22 cellular contexts compared by ENCODE assay signal in genomic region chr5:142810891-142811290, GRCh38.
"Had no signal": no experiment of that assay in that cellular context is flagged by ENCODE, and none has a peak within 500 bp of the region (broad histone marks: within the 10 kb centered on the region; RNA-seq: fewer than 3 reads in every experiment).

No MANE protein-coding gene starts in this region.

- DNase-seq: activated B cell treated with CpG ODN at 0.5 μM for 24 hours; activated CD4-positive, alpha-beta T cell treated with anti-CD3 and anti-CD28 coated beads, Interleukin-2, amount 10 ng/mL, durations not matched to agents 24 days and 14 days; activated CD8-positive, alpha-beta memory T cell treated with anti-CD3 and anti-CD28 coated beads for 24 hours; activated naive CD8-positive, alpha-beta T cell treated with anti-CD3 and anti-CD28 coated beads for 36 hours; body of pancreas; central memory CD4-positive, alpha-beta T cell; effector memory CD4-positive, alpha-beta T cell; mucosa of descending colon; psoas muscle; SIG-M5; sigmoid colon; stimulated activated CD4-positive, alpha-beta T cell treated with anti-CD3 and anti-CD28 coated beads, Interleukin-12 subunit alpha, Interleukin-12 subunit beta, amount 100 ng/mL, for 4 hours; stimulated activated CD4-positive, alpha-beta T cell treated with anti-CD3 and anti-CD28 coated beads, Interleukin-2, amount 100 ng/mL, for 24 hours; T-helper 2 cell; transverse colon had no signal

- H3K27ac ChIP-seq: body of pancreas, epithelial cell of prostate, psoas muscle, sigmoid colon had no signal

- H3K27me3 ChIP-seq: body of pancreas, sigmoid colon, transverse colon had no signal

- H3K36me3 Mint-ChIP-seq: natural killer cell treated with Interleukin-12 subunit alpha and Interleukin-12 subunit beta and Interleukin-15 and Interleukin-18, amount 100 ng/mL, for 72 hours had no signal

- H3K4me3 ChIP-seq: body of pancreas, mucosa of descending colon, psoas muscle, sigmoid colon, transverse colon had no signal

- H3K27ac Mint-ChIP-seq: activated B cell treated with CpG ODN at 0.5 μM for 24 hours; activated CD4-positive, alpha-beta T cell treated with anti-CD3 and anti-CD28 coated beads, Interleukin-2, amount 10 ng/mL, durations not matched to agents 24 days and 14 days; activated naive CD8-positive, alpha-beta T cell treated with anti-CD3 and anti-CD28 coated beads for 36 hours; activated T-helper 1 cell treated with anti-CD3 and anti-CD28 coated beads, Interleukin-12 subunit alpha, Interleukin-12 subunit beta, Interleukin-2, Interleukin-4 antibody, amounts not matched to agents 30 ng/mL and 10 ng/mL and 1 ng/mL, durations not matched to agents 14 hours and 24 hours and 36 hours; memory B cell had no signal

- FAIRE-seq: islet of Langerhans, TTC549 had no signal

- H3K36me3 ChIP-seq: sigmoid colon, transverse colon had no signal

- H3K27me3 Mint-ChIP-seq: activated B cell treated with CpG ODN at 0.5 μM for 24 hours; activated CD4-positive, alpha-beta T cell treated with anti-CD3 and anti-CD28 coated beads, Interleukin-2, amount 10 ng/mL, durations not matched to agents 24 days and 14 days; activated naive CD8-positive, alpha-beta T cell treated with anti-CD3 and anti-CD28 coated beads for 36 hours; memory B cell; natural killer cell treated with Interleukin-12 subunit alpha and Interleukin-12 subunit beta and Interleukin-15 and Interleukin-18, amount 100 ng/mL, for 72 hours had no signal

- ATAC-seq: body of pancreas; left lobe of liver; mucosa of descending colon; natural killer cell treated with Interleukin-12 subunit alpha and Interleukin-12 subunit beta and Interleukin-15 and Interleukin-18, amount 100 ng/mL, for 72 hours had no signal

- H3K9me3 ChIP-seq: body of pancreas, mucosa of descending colon, psoas muscle, sigmoid colon, transverse colon had no signal

- H3K4me3 Mint-ChIP-seq: activated B cell treated with CpG ODN at 0.5 μM for 24 hours; activated CD4-positive, alpha-beta T cell treated with anti-CD3 and anti-CD28 coated beads, Interleukin-2, amount 10 ng/mL, durations not matched to agents 24 days and 14 days; activated naive CD8-positive, alpha-beta T cell treated with anti-CD3 and anti-CD28 coated beads for 36 hours; activated T-helper 1 cell treated with anti-CD3 and anti-CD28 coated beads, Interleukin-12 subunit alpha, Interleukin-12 subunit beta, Interleukin-2, Interleukin-4 antibody, amounts not matched to agents 30 ng/mL and 10 ng/mL and 1 ng/mL, durations not matched to agents 14 hours and 24 hours and 36 hours; memory B cell; natural killer cell treated with Interleukin-12 subunit alpha and Interleukin-12 subunit beta and Interleukin-15 and Interleukin-18, amount 100 ng/mL, for 72 hours had no signal

- H3K9me3 Mint-ChIP-seq: activated B cell treated with CpG ODN at 0.5 μM for 24 hours; activated CD4-positive, alpha-beta T cell treated with anti-CD3 and anti-CD28 coated beads, Interleukin-2, amount 10 ng/mL, durations not matched to agents 24 days and 14 days; activated naive CD8-positive, alpha-beta T cell treated with anti-CD3 and anti-CD28 coated beads for 36 hours; activated T-helper 1 cell treated with anti-CD3 and anti-CD28 coated beads, Interleukin-12 subunit alpha, Interleukin-12 subunit beta, Interleukin-2, Interleukin-4 antibody, amounts not matched to agents 30 ng/mL and 10 ng/mL and 1 ng/mL, durations not matched to agents 14 hours and 24 hours and 36 hours; memory B cell; natural killer cell treated with Interleukin-12 subunit alpha and Interleukin-12 subunit beta and Interleukin-15 and Interleukin-18, amount 100 ng/mL, for 72 hours had no signal
